Comparison of ENCODE assay signal across 25 cellular contexts in genomic region chr7:34064511-34065158, GRCh38.
DNase-seq lines count a peak whose midpoint lies in the region; ATAC-seq, FAIRE-seq and TF ChIP-seq lines count a peak whose summit lies in the region.
"Had no signal": no experiment of that assay in that cellular context is flagged by ENCODE, and none has a peak within 500 bp of the region (broad histone marks: within the 10 kb centered on the region; RNA-seq: fewer than 3 reads in every experiment).

No MANE protein-coding gene starts in this region.

- ATAC-seq in right lobe of liver (peak; percentile 55 to 95 (median 88)), HepG2 (no peak), left lobe of liver (peak; percentile 91), HG02885 (IDR thresholded peaks at IDR 0.05; ENCODE audit: poor library complexity, unreplicated experiment) (no peak), HG03196 (IDR thresholded peaks at IDR 0.05; ENCODE audit: unreplicated experiment) (no peak)
- ATAC-seq: naive thymus-derived CD8-positive, alpha-beta T cell had no signal

- H3K79me2 ChIP-seq in HepG2 (ENCODE audit: insufficient read depth, low read length): no peaks in the 10 kb centered on the region
- H3K79me2 ChIP-seq: parathyroid adenoma had no signal

- H3K36me3 ChIP-seq in right lobe of liver: no peaks in the 10 kb centered on the region
- H3K36me3 ChIP-seq in HepG2 (replicated peaks in 1 of 2; ENCODE audit: control insufficient read depth in 1 of 2, insufficient read depth in 2 of 2, low read length in 2 of 2): no peaks in the 10 kb centered on the region
- H3K36me3 ChIP-seq: WERI-Rb-1 had no signal

- TF ChIP-seq EP300 in HepG2 (IDR thresholded peaks at IDR 0.05; ENCODE audit: low read depth in 2 of 2, low read length in 2 of 2): no peak
- no peak for TF ChIP-seq EP300 in HepG2 (CRISPR knock-in tag; IDR thresholded peaks at IDR 0.05; ENCODE audit: borderline replicate concordance)

- no peak overlapping the region for H3K9ac ChIP-seq in HepG2 (ENCODE audit: insufficient read depth, low read depth, low read length)
- H3K9ac ChIP-seq: parathyroid adenoma had no signal

- CTCF ChIA-PET in HepG2 (lab: Yijun Ruan, JAX; ENCODE audit: low intra/inter-chr PET ratio, low total read pairs): no interaction called here

- H3K9me3 ChIP-seq in right lobe of liver: no peaks in the 10 kb centered on the region
- H3K9me3 ChIP-seq in HepG2 (ENCODE audit: low read length): no peaks in the 10 kb centered on the region

- intact Hi-C loops in right lobe of liver (cut with DNase I) (no loop called here), HepG2 (cut with micrococcal nuclease; ENCODE audit: unreplicated experiment) (no loop called here)

- no peak for TF ChIP-seq POLR2A in right lobe of liver (IDR thresholded peaks at IDR 0.05)
- no peak for TF ChIP-seq POLR2A in HepG2 (IDR thresholded peaks at IDR 0.05; ENCODE audit: insufficient read depth in 1 of 2, low read depth in 2 of 2, low read length in 2 of 2)
- TF ChIP-seq POLR2A in erythroblast (IDR thresholded peaks at IDR 0.05; ENCODE audit: low read length): no peak

- H3K4me3 ChIP-seq in right lobe of liver: no peak overlapping the region
- H3K4me3 ChIP-seq in HepG2 (replicated peaks in 1 of 3; ENCODE audit: insufficient read depth in 1 of 3, low read depth in 2 of 3, low read length in 3 of 3): no peak overlapping the region
- no peak overlapping the region for H3K4me3 ChIP-seq in astrocyte of the spinal cord (ENCODE audit: low read depth, low read length)

- WGBS in right lobe of liver (ENCODE audit: insufficient coverage, low coverage, low lambda C conversion rate, missing lambda C conversion rate): 30% methylated on average over 3 of the region's 4 CpGs
- 51% methylated on average over 4 of the region's 4 CpGs for WGBS in HepG2 (ENCODE audit: low lambda C conversion rate)

- no peak for TF ChIP-seq CTCF in right lobe of liver (IDR thresholded peaks at IDR 0.05)
- TF ChIP-seq CTCF in HepG2 (CRISPR knock-in tag; IDR thresholded peaks at IDR 0.05): no peak
- TF ChIP-seq CTCF in astrocyte of the spinal cord (IDR thresholded peaks at IDR 0.05; ENCODE audit: low read depth, low read length): no peak

- in situ Hi-C loops in HepG2 (cut with HindIII; ENCODE audit: extremely low pct_ligation_motif_present, low pct_unique_long_range_greater_than_20kb): no loop called here
- in situ Hi-C loops in astrocyte of the spinal cord (cut with HindIII; ENCODE audit: low sequenced_read_pairs): no loop called here

- POLR2A ChIA-PET in HepG2 (lab: Yijun Ruan, JAX): no interaction called here

- H2AFZ ChIP-seq in HepG2 (ENCODE audit: low read length): no peak overlapping the region
- H2AFZ ChIP-seq: parathyroid adenoma had no signal

- no peaks in the 10 kb centered on the region for H4K20me1 ChIP-seq in HepG2 (ENCODE audit: insufficient read depth, low read length)

- H3K27ac ChIP-seq in right lobe of liver: no peak overlapping the region
- no peak overlapping the region for H3K27ac ChIP-seq in HepG2 (ENCODE audit: extremely low read length, insufficient read depth, low read length)
- H3K27ac ChIP-seq: parathyroid adenoma, RWPE1, WERI-Rb-1 had no signal

- no TSS peak for BruUV-seq in HepG2 (replicated peaks; lab: Mats Ljungman, UMichigan)

- FAIRE-seq in HepG2 (lab: Jason Lieb, UNC): no peak
- FAIRE-seq: HTR-8/SVneo, islet of Langerhans, small intestine had no signal

- H3K4me1 ChIP-seq in right lobe of liver (no peaks in the 10 kb centered on the region), HepG2 (ENCODE audit: insufficient read depth, low read length) (no peaks in the 10 kb centered on the region)

- H3K27me3 ChIP-seq in right lobe of liver: no peaks in the 10 kb centered on the region
- peaks cover 0 to 9% of the 10 kb centered on the region in 2 experiments; a peak in 1 of 5 replicates for H3K27me3 ChIP-seq in HepG2 (ENCODE audit: control insufficient read depth in 1 of 2, insufficient read depth in 2 of 2, low read length in 2 of 2)

- no peak overlapping the region for H3K4me2 ChIP-seq in HepG2 (ENCODE audit: low read depth, low read length)

- no peak for TF ChIP-seq RAD21 in HepG2 (CRISPR knock-in tag; IDR thresholded peaks at IDR 0.05)

- DNase-seq in right lobe of liver: peak; percentile 50 to 73 (median 61)
- no peak for DNase-seq in HepG2 (ENCODE audit: low spot score)
- DNase-seq in astrocyte of the spinal cord (ENCODE audit: low read depth, low spot score): peak; percentile 43
- no peak for DNase-seq in left lobe of liver (ENCODE audit: low spot score)
- no peak for DNase-seq in AML-193 (lab: John Stamatoyannopoulos, UW)
- DNase-seq in erythroblast (lab: John Stamatoyannopoulos, UW): no peak
- DNase-seq: ACHN; activated CD4-positive, alpha-beta T cell treated with anti-CD3 and anti-CD28 coated beads, Interleukin-2, amount 50 U/mL, for 48 hours; activated naive CD4-positive, alpha-beta T cell treated with anti-CD3 and anti-CD28 coated beads, Interleukin-2, amount 10 ng/mL, durations not matched to agents 7 days and 5 days; activated T-cell treated with anti-CD3 and anti-CD28 coated beads for 4 hours; dermis blood vessel endothelial cell; DMS53; mammary epithelial cell; naive thymus-derived CD8-positive, alpha-beta T cell; NCI-H1436; NCI-H2227 treated with DMSO at 0.1 percent for 48 hours; small intestine; stimulated activated CD4-positive, alpha-beta T cell treated with anti-CD3 and anti-CD28 coated beads, Interleukin-4, amount 100 ng/mL, for 1 hour; WERI-Rb-1 had no signal

TF ChIP-seq in HepG2, 621 proteins besides CTCF, POLR2A, EP300 and RAD21:
- no peak for TF ChIP-seq ZNF530 (CRISPR knock-in tag; IDR thresholded peaks at IDR 0.05; ENCODE audit: low read depth)
- no peak for TF ChIP-seq ZNF136 (CRISPR knock-in tag; IDR thresholded peaks at IDR 0.05; ENCODE audit: low read depth)
- no peak for TF ChIP-seq REL (CRISPR knock-in tag; conservative IDR thresholded peaks at IDR 0.05)
- TF ChIP-seq ATF3 (CRISPR knock-in tag; IDR thresholded peaks at IDR 0.05): no peak

Comparison
In these comparisons a context has a peak if more than half of its experiments do, and no peak if none do; other contexts are left out.
1. ATAC-seq: peak in right lobe of liver (4 of 4) and left lobe of liver (single experiment); none in HepG2 (single experiment), HG02885 (single experiment) and HG03196 (single experiment).
2. DNase-seq: peak in right lobe of liver (3 of 3) and astrocyte of the spinal cord (single experiment); none in HepG2 (single experiment), left lobe of liver (single experiment), AML-193 (0 of 2) and erythroblast (0 of 2).